8 cellular contexts compared by ENCODE assay signal in genomic region chr12:68745904-68746571, GRCh38. TPM values are rescaled to one million over a fixed set of nuclear protein-coding genes. Genes with fewer than 3 reads are reported as not detected.
DNase-seq lines count a peak whose midpoint lies in the region; ATAC-seq and TF ChIP-seq lines count a peak whose summit lies in the region.

Gene SLC35E3 (plus strand): TSS chr12:68746176. CDS start chr12:68746378, 202 bp downstream.

- CTCF ChIA-PET in PC-3 (lab: Charles Lee): interaction anchor here (1.4 kb wide), 1 partner anchor 63 kb away, joined by 3 read pairs; the partner anchor contains the start of gene MDM2

- no peaks in the 10 kb centered on the region for H3K9me3 Mint-ChIP-seq in activated T-cell treated with anti-CD3 and anti-CD28 coated beads, Interleukin-2, amount 50 U/mL, for 4 hours

- H3K4me3 Mint-ChIP-seq in activated T-cell treated with anti-CD3 and anti-CD28 coated beads, Interleukin-2, amount 50 U/mL, for 4 hours: peak within 1 kb of the TSS; percentile 96

- H3K36me3 ChIP-seq in PC-3 (ENCODE audit: low read depth, low read length): peaks cover 13% of the 10 kb centered on the region; the same call in 1 of the 2 replicates
- peaks cover 0 to 23% (median 2%) of the 10 kb centered on the region in 4 donors for H3K36me3 ChIP-seq in esophagus muscularis mucosa
- peaks cover 0 to 6% of the 10 kb centered on the region in 2 donors for H3K36me3 ChIP-seq in muscle layer of duodenum (ENCODE audit: control insufficient read depth in 1 of 2, insufficient read depth in 2 of 2, low read length in 2 of 2)

- DNase-seq in DMS153 treated with DMSO at 0.1 percent for 48 hours (lab: John Stamatoyannopoulos, UW; ENCODE audit: unreplicated experiment): peak; percentile 86
- peak; percentile 84 for DNase-seq in Jurkat, Clone E6-1 (ENCODE audit: low read depth, low spot score)
- peak; percentile 92 for DNase-seq in PC-3
- DNase-seq in activated T-cell treated with anti-CD3 and anti-CD28 coated beads, Interleukin-2, amount 50 U/mL, for 4 hours: peak; percentile 80
- DNase-seq in esophagus muscularis mucosa (ENCODE audit: extremely low spot score): peak; percentile 96
- peak; percentile 77 for DNase-seq in stimulated activated CD8-positive, alpha-beta memory T cell treated with anti-CD3 and anti-CD28 coated beads, Interleukin-7, amount 100 ng/mL, for 24 hours (ENCODE audit: low read depth)

- peaks cover 36% of the 10 kb centered on the region for H3K4me1 Mint-ChIP-seq in activated T-cell treated with anti-CD3 and anti-CD28 coated beads, Interleukin-2, amount 50 U/mL, for 4 hours (ENCODE audit: low read depth)

- H3K36me3 Mint-ChIP-seq in activated T-cell treated with anti-CD3 and anti-CD28 coated beads, Interleukin-2, amount 50 U/mL, for 4 hours (ENCODE audit: insufficient read depth): no peaks in the 10 kb centered on the region

- ATAC-seq in GM21619 (IDR thresholded peaks at IDR 0.05; ENCODE audit: unreplicated experiment) (peak; percentile 97), PC-3 (peak; percentile 96)
- peak; percentile 99 for ATAC-seq in activated T-cell treated with anti-CD3 and anti-CD28 coated beads, Interleukin-2, amount 50 U/mL, for 4 hours

- no peaks in the 10 kb centered on the region for H4K20me1 ChIP-seq in PC-3 (ENCODE audit: low read length)

- TF ChIP-seq EP300 in esophagus muscularis mucosa (IDR thresholded peaks at IDR 0.05): no peak

- peaks cover 16% of the 10 kb centered on the region for H3K79me2 ChIP-seq in PC-3 (ENCODE audit: low read length)

- no peaks in the 10 kb centered on the region for H3K9me3 ChIP-seq in PC-3 (ENCODE audit: low read length)
- no peaks in the 10 kb centered on the region for H3K9me3 ChIP-seq in esophagus muscularis mucosa
- no peaks in the 10 kb centered on the region for H3K9me3 ChIP-seq in muscle layer of duodenum (ENCODE audit: control insufficient read depth in 1 of 2, low read length in 2 of 2)

- H3K27me3 ChIP-seq in PC-3 (ENCODE audit: low read length) (no peaks in the 10 kb centered on the region), esophagus muscularis mucosa (no peaks in the 10 kb centered on the region), muscle layer of duodenum (ENCODE audit: low read depth, low read length) (no peaks in the 10 kb centered on the region)

- H3K27me3 Mint-ChIP-seq in activated T-cell treated with anti-CD3 and anti-CD28 coated beads, Interleukin-2, amount 50 U/mL, for 4 hours (ENCODE audit: low read depth): no peaks in the 10 kb centered on the region

- no peak for TF ChIP-seq POLR2A in esophagus muscularis mucosa (IDR thresholded peaks at IDR 0.05; ENCODE audit: low read depth)

- POLR2A ChIA-PET in PC-3 (lab: Charles Lee; ENCODE audit: unreplicated experiment): interaction anchor here (0.6 kb wide), 2 partner anchors 65 to 1086 kb away, joined by 4 to 5 read pairs; no protein-coding TSS in a partner anchor

- peak within 1 kb of the TSS; percentile 72 for H3K9ac ChIP-seq in PC-3 (ENCODE audit: low read length)

- H2AFZ ChIP-seq in PC-3 (ENCODE audit: low read length): peak within 1 kb of the TSS; percentile 85

- TF ChIP-seq CTCF in PC-3 (conservative IDR thresholded peaks at IDR 0.05; ENCODE audit: low read depth, low read length) (no peak), esophagus muscularis mucosa (IDR thresholded peaks at IDR 0.05) (no peak)

- no peaks in the 10 kb centered on the region for H3K9me2 ChIP-seq in PC-3 (replicated peaks; ENCODE audit: low read length)

- WGBS in esophagus muscularis mucosa: under 1% methylated on average over 23 of the region's 52 CpGs

- H3K4me3 ChIP-seq in Jurkat, Clone E6-1 (ENCODE audit: low read length): peak within 1 kb of the TSS; percentile 90
- H3K4me3 ChIP-seq in PC-3 (ENCODE audit: low read length) (peak within 1 kb of the TSS; percentile 74), esophagus muscularis mucosa (peak within 1 kb of the TSS; percentile 69 to 80 (median 74)), muscle layer of duodenum (ENCODE audit: low read depth in 1 of 2, low read length in 2 of 2) (peak within 1 kb of the TSS; percentile 94)

- BruUV-seq in PC-3 (replicated peaks; lab: Mats Ljungman, UMichigan): TSS peak; percentile 71

- no peaks in the 10 kb centered on the region for H3F3A ChIP-seq in PC-3 (ENCODE audit: low read length, unreplicated experiment)

- peaks cover 7% of the 10 kb centered on the region; the same call in 1 of the 2 replicates for H3K4me1 ChIP-seq in PC-3 (ENCODE audit: insufficient read depth, low read length)
- H3K4me1 ChIP-seq in esophagus muscularis mucosa: peaks cover 9 to 38% (median 21%) of the 10 kb centered on the region in 4 donors
- peaks cover 0 to 18% of the 10 kb centered on the region in 2 donors for H3K4me1 ChIP-seq in muscle layer of duodenum (ENCODE audit: control insufficient read depth in 1 of 2, insufficient read depth in 2 of 2, low read length in 2 of 2)

- H3K27ac ChIP-seq in PC-3 (ENCODE audit: low read length) (peak within 1 kb of the TSS; percentile 40), esophagus muscularis mucosa (replicated peaks in 1 of 4) (peak within 1 kb of the TSS; percentile 78 to 81 (median 80)), muscle layer of duodenum (ENCODE audit: low read length) (peak within 1 kb of the TSS; percentile 83)

- intact Hi-C loops in PC-3 (cut with micrococcal nuclease): loop anchor here (1.0 to 5.0 kb wide), 2 partner anchors 61 to 76 kb away; no protein-coding TSS in a partner anchor
- intact Hi-C loops in esophagus muscularis mucosa (cut with DNase I): loop anchor here (5.0 kb wide), 1 partner anchor 61 kb away; the partner anchor contains the start of gene MDM2

- H3K4me2 ChIP-seq in PC-3 (ENCODE audit: low read length): peak within 1 kb of the TSS; percentile 94

RNA-seq across cellular contexts. Expression of gene SLC35E3, which starts in this region (rescaled TPM):
- 9.2 TPM for polyA plus RNA-seq in Jurkat, Clone E6-1 (2012; ENCODE audit: insufficient read depth, insufficient read length)
- total RNA-seq in PC-3 (2014; rRNA removed) (2.2 and 2.6 TPM in 2 replicates), esophagus muscularis mucosa (1 to 10 TPM; 1.7 to 4.9 (median 3.1) TPM)
- 1 to 10 TPM; 3.5 to 5.2 (median 4.5) TPM for total RNA-seq in activated T-cell treated with anti-CD3 and anti-CD28 coated beads, Interleukin-2, amount 50 U/mL, for 4 hours

Comparison
In these comparisons a context has a peak if more than half of its experiments do, and no peak if none do; other contexts are left out.
1. Peak in every context shown above with its lines: DNase-seq, ATAC-seq, H3K4me3 ChIP-seq and H3K27ac ChIP-seq.